1 cellular context compared by ENCODE assay signal in genomic region chr22:28728621-28729313, GRCh38.
TF ChIP-seq lines count a peak whose summit lies in the region.

No MANE protein-coding gene starts in this region.

TF ChIP-seq in WTC11, 78 proteins besides CTCF, POLR2A, EP300 and RAD21 (continued from another document):
- TF ChIP-seq, protein P1, sequence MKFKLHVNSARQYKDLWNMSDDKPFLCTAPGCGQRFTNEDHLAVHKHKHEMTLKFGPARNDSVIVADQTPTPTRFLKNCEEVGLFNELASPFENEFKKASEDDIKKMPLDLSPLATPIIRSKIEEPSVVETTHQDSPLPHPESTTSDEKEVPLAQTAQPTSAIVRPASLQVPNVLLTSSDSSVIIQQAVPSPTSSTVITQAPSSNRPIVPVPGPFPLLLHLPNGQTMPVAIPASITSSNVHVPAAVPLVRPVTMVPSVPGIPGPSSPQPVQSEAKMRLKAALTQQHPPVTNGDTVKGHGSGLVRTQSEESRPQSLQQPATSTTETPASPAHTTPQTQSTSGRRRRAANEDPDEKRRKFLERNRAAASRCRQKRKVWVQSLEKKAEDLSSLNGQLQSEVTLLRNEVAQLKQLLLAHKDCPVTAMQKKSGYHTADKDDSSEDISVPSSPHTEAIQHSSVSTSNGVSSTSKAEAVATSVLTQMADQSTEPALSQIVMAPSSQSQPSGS (CRISPR knock-in tag; IDR thresholded peaks at IDR 0.05; ENCODE audit: borderline replicate concordance, low read depth), result no peak
- no peak for TF ChIP-seq ARID4B (CRISPR knock-in tag; IDR thresholded peaks at IDR 0.05; ENCODE audit: borderline replicate concordance)
- TF ChIP-seq ATF6 (CRISPR knock-in tag; IDR thresholded peaks at IDR 0.05), result no peak
- no peak for TF ChIP-seq ETV6 (CRISPR knock-in tag; IDR thresholded peaks at IDR 0.05)
